ENCODE assay signal across 1 cellular context in genomic region chr20:347640-348484, GRCh38.
TF ChIP-seq lines count a peak whose summit lies in the region.

No MANE protein-coding gene starts in this region.

TF ChIP-seq in WTC11, 78 proteins besides CTCF, POLR2A, EP300 and RAD21 (continued from another document and continues in another):
- TF ChIP-seq AFF4 (CRISPR knock-in tag; IDR thresholded peaks at IDR 0.05; ENCODE audit: borderline replicate concordance) (no peak), CBFB (CRISPR knock-in tag; IDR thresholded peaks at IDR 0.05; ENCODE audit: low read depth) (peak; percentile 66; the same call in 1 of the 2 replicates), TCF7 (CRISPR knock-in tag; IDR thresholded peaks at IDR 0.05; ENCODE audit: low read depth) (no peak), SMAD4 (CRISPR knock-in tag; IDR thresholded peaks at IDR 0.05) (no peak), FOXJ3 (CRISPR knock-in tag; IDR thresholded peaks at IDR 0.05; ENCODE audit: borderline replicate concordance) (no peak), RORB (CRISPR knock-in tag; IDR thresholded peaks at IDR 0.05) (no peak), ZNF232 (CRISPR knock-in tag; IDR thresholded peaks at IDR 0.05) (peak; percentile 26; the same call in 1 of the 2 replicates), JAZF1 (CRISPR knock-in tag; IDR thresholded peaks at IDR 0.05) (no peak), NFATC4 (CRISPR knock-in tag; IDR thresholded peaks at IDR 0.05) (no peak), ATF6 (CRISPR knock-in tag; IDR thresholded peaks at IDR 0.05) (no peak), ZNF138 (CRISPR knock-in tag; conservative IDR thresholded peaks at IDR 0.05) (no peak), ZNF423 (CRISPR knock-in tag; IDR thresholded peaks at IDR 0.05) (no peak), FOXK1 (CRISPR knock-in tag; IDR thresholded peaks at IDR 0.05) (peak; percentile 28; the same call in 1 of the 2 replicates), NR2C2 (CRISPR knock-in tag; IDR thresholded peaks at IDR 0.05) (no peak), ZSCAN18 (CRISPR knock-in tag; IDR thresholded peaks at IDR 0.05) (no peak), GABPB1 (CRISPR knock-in tag; IDR thresholded peaks at IDR 0.05) (peak; percentile 90), SP1 (CRISPR knock-in tag; conservative IDR thresholded peaks at IDR 0.05) (peak; percentile 89), EMX1 (CRISPR knock-in tag; IDR thresholded peaks at IDR 0.05) (no peak), NR3C1 (CRISPR knock-in tag; conservative IDR thresholded peaks at IDR 0.05; ENCODE audit: low read depth) (no peak), MXD4 (CRISPR knock-in tag; IDR thresholded peaks at IDR 0.05; ENCODE audit: borderline replicate concordance) (no peak), ZNF281 (CRISPR knock-in tag; IDR thresholded peaks at IDR 0.05) (peak; percentile 86), GRHL2 (CRISPR knock-in tag; IDR thresholded peaks at IDR 0.05; ENCODE audit: insufficient replicate concordance, severe bottlenecking) (no peak), ZNF396 (CRISPR knock-in tag; IDR thresholded peaks at IDR 0.05; ENCODE audit: borderline replicate concordance) (no peak), PRDM15 (CRISPR knock-in tag; IDR thresholded peaks at IDR 0.05) (peak; percentile 66), CREB1 (CRISPR knock-in tag; IDR thresholded peaks at IDR 0.05) (0 out of 2 replicates have a peak, but pooled peaks have one; percentile 1), NFYB (CRISPR knock-in tag; conservative IDR thresholded peaks at IDR 0.05; ENCODE audit: low read depth) (no peak), IRF2 (CRISPR knock-in tag; IDR thresholded peaks at IDR 0.05; ENCODE audit: borderline replicate concordance, low read depth) (no peak), ZNF317 (CRISPR knock-in tag; IDR thresholded peaks at IDR 0.05; ENCODE audit: borderline replicate concordance, low read depth) (no peak), ELF4 (CRISPR knock-in tag; IDR thresholded peaks at IDR 0.05; ENCODE audit: low read depth) (no peak), E2F1 (CRISPR knock-in tag; IDR thresholded peaks at IDR 0.05) (no peak), HMGA2 (CRISPR knock-in tag; IDR thresholded peaks at IDR 0.05) (no peak)
- TF ChIP-seq, protein P1, sequence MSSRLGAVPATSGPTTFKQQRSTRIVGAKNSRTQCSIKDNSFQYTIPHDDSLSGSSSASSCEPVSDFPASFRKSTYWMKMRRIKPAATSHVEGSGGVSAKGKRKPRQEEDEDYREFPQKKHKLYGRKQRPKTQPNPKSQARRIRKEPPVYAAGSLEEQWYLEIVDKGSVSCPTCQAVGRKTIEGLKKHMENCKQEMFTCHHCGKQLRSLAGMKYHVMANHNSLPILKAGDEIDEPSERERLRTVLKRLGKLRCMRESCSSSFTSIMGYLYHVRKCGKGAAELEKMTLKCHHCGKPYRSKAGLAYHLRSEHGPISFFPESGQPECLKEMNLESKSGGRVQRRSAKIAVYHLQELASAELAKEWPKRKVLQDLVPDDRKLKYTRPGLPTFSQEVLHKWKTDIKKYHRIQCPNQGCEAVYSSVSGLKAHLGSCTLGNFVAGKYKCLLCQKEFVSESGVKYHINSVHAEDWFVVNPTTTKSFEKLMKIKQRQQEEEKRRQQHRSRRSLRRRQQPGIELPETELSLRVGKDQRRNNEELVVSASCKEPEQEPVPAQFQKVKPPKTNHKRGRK (CRISPR knock-in tag; IDR thresholded peaks at IDR 0.05; ENCODE audit: borderline replicate concordance): no peak
- TF ChIP-seq, protein P2, sequence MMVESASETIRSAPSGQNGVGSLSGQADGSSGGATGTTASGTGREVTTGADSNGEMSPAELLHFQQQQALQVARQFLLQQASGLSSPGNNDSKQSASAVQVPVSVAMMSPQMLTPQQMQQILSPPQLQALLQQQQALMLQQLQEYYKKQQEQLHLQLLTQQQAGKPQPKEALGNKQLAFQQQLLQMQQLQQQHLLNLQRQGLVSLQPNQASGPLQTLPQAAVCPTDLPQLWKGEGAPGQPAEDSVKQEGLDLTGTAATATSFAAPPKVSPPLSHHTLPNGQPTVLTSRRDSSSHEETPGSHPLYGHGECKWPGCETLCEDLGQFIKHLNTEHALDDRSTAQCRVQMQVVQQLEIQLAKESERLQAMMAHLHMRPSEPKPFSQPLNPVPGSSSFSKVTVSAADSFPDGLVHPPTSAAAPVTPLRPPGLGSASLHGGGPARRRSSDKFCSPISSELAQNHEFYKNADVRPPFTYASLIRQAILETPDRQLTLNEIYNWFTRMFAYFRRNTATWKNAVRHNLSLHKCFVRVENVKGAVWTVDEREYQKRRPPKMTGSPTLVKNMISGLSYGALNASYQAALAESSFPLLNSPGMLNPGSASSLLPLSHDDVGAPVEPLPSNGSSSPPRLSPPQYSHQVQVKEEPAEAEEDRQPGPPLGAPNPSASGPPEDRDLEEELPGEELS (CRISPR knock-in tag; IDR thresholded peaks at IDR 0.05): no peak; the same call in 1 of the 2 replicates
- TF ChIP-seq, protein P3, sequence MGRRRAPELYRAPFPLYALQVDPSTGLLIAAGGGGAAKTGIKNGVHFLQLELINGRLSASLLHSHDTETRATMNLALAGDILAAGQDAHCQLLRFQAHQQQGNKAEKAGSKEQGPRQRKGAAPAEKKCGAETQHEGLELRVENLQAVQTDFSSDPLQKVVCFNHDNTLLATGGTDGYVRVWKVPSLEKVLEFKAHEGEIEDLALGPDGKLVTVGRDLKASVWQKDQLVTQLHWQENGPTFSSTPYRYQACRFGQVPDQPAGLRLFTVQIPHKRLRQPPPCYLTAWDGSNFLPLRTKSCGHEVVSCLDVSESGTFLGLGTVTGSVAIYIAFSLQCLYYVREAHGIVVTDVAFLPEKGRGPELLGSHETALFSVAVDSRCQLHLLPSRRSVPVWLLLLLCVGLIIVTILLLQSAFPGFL (CRISPR knock-in tag; IDR thresholded peaks at IDR 0.05; ENCODE audit: borderline replicate concordance): no peak
- TF ChIP-seq, protein P4, sequence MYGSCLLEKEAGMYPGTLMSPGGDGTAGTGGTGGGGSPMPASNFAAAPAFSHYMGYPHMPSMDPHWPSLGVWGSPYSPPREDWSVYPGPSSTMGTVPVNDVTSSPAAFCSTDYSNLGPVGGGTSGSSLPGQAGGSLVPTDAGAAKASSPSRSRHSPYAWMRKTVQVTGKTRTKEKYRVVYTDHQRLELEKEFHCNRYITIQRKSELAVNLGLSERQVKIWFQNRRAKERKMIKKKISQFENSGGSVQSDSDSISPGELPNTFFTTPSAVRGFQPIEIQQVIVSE (CRISPR knock-in tag; IDR thresholded peaks at IDR 0.05; ENCODE audit: borderline replicate concordance): no peak
- TF ChIP-seq, protein P5, sequence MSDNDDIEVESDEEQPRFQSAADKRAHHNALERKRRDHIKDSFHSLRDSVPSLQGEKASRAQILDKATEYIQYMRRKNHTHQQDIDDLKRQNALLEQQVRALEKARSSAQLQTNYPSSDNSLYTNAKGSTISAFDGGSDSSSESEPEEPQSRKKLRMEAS (CRISPR knock-in tag; IDR thresholded peaks at IDR 0.05): peak; percentile 61
